In genomic region chr7:156099085-156099484, GRCh38 we compare ENCODE assay signal across 7 cellular contexts.
"Had no signal": no experiment of that assay in that cellular context is flagged by ENCODE, and none has a peak within 500 bp of the region (broad histone marks: within the 10 kb centered on the region; RNA-seq: fewer than 3 reads in every experiment).

No MANE protein-coding gene starts in this region.

- H2AFZ ChIP-seq: GM23248 had no signal

- H3K27ac ChIP-seq: GM23248 had no signal

- H3K4me3 Mint-ChIP-seq: H9, HFFc6 had no signal

- H3K9ac ChIP-seq: GM23248 had no signal

- DNase-seq: GM23248, H9, HCEC 1CT, HFFc6, IMR-90, KG1 had no signal

- H3K27ac Mint-ChIP-seq: HFFc6 had no signal

- H3K4me3 ChIP-seq: GM23248, K562 had no signal
